In the genomic region with DNA sequence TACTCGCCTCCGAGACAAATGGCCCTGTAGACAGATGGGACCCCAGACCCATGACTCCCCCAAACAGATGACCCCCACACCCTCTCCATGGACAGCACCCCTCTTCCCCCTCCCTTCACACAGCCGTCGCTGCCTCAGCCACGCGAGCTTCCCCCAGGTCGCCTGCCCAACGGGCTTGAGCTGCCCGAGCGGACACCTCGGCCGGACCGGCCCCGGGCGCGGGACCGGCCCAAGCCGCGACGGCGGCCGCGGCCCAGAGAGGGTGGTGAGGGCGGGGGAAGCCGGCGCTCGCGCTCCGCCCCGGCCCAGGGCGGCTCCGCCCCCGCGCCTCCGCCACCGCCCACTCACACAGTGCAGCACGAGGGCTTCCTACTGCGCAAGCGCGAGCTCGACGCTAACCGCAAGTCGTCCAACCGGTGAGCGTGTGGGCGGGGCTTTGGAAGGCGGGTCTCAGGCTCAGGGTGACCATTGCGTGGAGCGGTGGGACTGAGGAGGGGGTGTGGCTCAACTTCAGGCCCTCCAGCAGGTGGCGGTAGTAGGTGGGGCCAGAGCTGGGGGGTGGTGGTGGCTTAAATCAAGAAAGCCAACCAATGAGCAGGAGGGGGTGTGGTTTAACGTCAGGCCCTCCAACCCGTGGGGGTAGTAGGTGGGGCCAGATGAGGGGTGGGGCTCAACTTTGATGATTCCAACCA, we compare ENCODE assay signal across 8 cellular contexts. TPM values are rescaled to one million over a fixed set of nuclear protein-coding genes. Genes with fewer than 3 reads are reported as not detected.
DNase-seq lines count a peak whose midpoint lies in the region; ATAC-seq, FAIRE-seq and TF ChIP-seq lines count a peak whose summit lies in the region.

No MANE protein-coding gene starts in this region.

- TF ChIP-seq POLR2A in H1 (IDR thresholded peaks at IDR 0.05; ENCODE audit: control extremely low read depth in 1 of 2, low read depth in 2 of 2, low read length in 2 of 2) = no peak

- H3K23me2 ChIP-seq in H1 (ENCODE audit: low read depth, low read length) = peaks cover 11% of the 10 kb centered on the region; the same call in 1 of the 2 replicates

- H2BK12ac ChIP-seq in H1 (ENCODE audit: low read depth, low read length) = 0 out of 2 replicates have a peak overlapping the region, but pooled peaks have one; percentile 17
- H2BK12ac ChIP-seq in mesenchymal stem cell (ENCODE audit: low read length in 2 of 2) = peak overlapping the region; percentile 59 to 78

- H4K20me1 ChIP-seq in H1 (replicated peaks in 1 of 2; ENCODE audit: control insufficient read depth in 1 of 2, insufficient read depth in 2 of 2, low read length in 2 of 2) = peaks cover 0 to 1% of the 10 kb centered on the region in 2 experiments

- no peak overlapping the region for H2AK5ac ChIP-seq in H1 (ENCODE audit: low read depth, low read length)
- H2AK5ac ChIP-seq in mesenchymal stem cell (ENCODE audit: low read length, severe bottlenecking) = peak overlapping the region; percentile 61

- H2BK5ac ChIP-seq in H1 (ENCODE audit: low read depth, low read length) = no peak overlapping the region; the same call in 1 of the 2 replicates
- peak overlapping the region; percentile 85 for H2BK5ac ChIP-seq in mesenchymal stem cell (ENCODE audit: low read depth, low read length, poor library complexity, severe bottlenecking)

- H3K36me3 ChIP-seq in H1 (ENCODE audit: control insufficient read depth in 2 of 4, insufficient read depth in 4 of 4, low read length in 3 of 4) (peaks cover 0 to 4% (median 0%) of the 10 kb centered on the region in 4 experiments; a peak in 1 of 8 replicates), mesenchymal stem cell (ENCODE audit: control insufficient read depth in 1 of 2, insufficient read depth in 2 of 2, low read depth in 1 of 2, low read length in 2 of 2) (no peaks in the 10 kb centered on the region)

- H3K79me1 ChIP-seq in H1 (ENCODE audit: low read depth, low read length) (no peaks in the 10 kb centered on the region), mesenchymal stem cell (replicated peaks; ENCODE audit: low read length, poor library complexity, severe bottlenecking) (no peaks in the 10 kb centered on the region)

- H2BK20ac ChIP-seq in H1 (ENCODE audit: low read length) = no peak overlapping the region

- H3K56ac ChIP-seq in H1 (replicated peaks; ENCODE audit: insufficient read length, low read depth, low read length) = no peak overlapping the region

- H3K4ac ChIP-seq in H1 (replicated peaks; ENCODE audit: insufficient read length, low read depth, low read length) (peak overlapping the region; percentile 84), mesenchymal stem cell (ENCODE audit: low read depth in 1 of 2, low read length in 2 of 2) (peak overlapping the region; percentile 62 to 94)

- H3K9me3 ChIP-seq in H1 (ENCODE audit: insufficient read depth in 2 of 2, low read depth in 1 of 2, low read length in 1 of 2) = no peaks in the 10 kb centered on the region
- H3K9me3 ChIP-seq in mesenchymal stem cell (ENCODE audit: control insufficient read depth, low read length) = no peaks in the 10 kb centered on the region

- H2BK120ac ChIP-seq in H1 (replicated peaks; ENCODE audit: low read depth, low read length) = no peak overlapping the region
- H2BK120ac ChIP-seq in mesenchymal stem cell (ENCODE audit: low read depth, low read length) = peak overlapping the region; percentile 96

- peak; percentile 17 to 36; a peak in 2 of 4 replicates for TF ChIP-seq RAD21 in H1 (IDR thresholded peaks at IDR 0.05 in 1 of 2, conservative IDR thresholded peaks at IDR 0.05 in 1 of 2; ENCODE audit: low read depth in 2 of 2, low read length in 2 of 2)

- peak; percentile 95 for FAIRE-seq in H1 (lab: Jason Lieb, UNC)

- H4K91ac ChIP-seq in H1 (replicated peaks; ENCODE audit: insufficient read length, low read length) = no peak overlapping the region
- H4K91ac ChIP-seq in mesenchymal stem cell (ENCODE audit: low read length) = peak overlapping the region; percentile 98

- peak overlapping the region; percentile 95 for H2AFZ ChIP-seq in H1 (ENCODE audit: low read length)
- peak overlapping the region; percentile 59 for H2AFZ ChIP-seq in mesenchymal stem cell (ENCODE audit: low read depth, low read length)

- H4K8ac ChIP-seq in H1 (ENCODE audit: extremely low read depth, insufficient read depth, low read length) (peak overlapping the region; percentile 53; the same call in 1 of the 2 replicates), mesenchymal stem cell (ENCODE audit: low read length) (peak overlapping the region; percentile 98)

- peak; percentile 42 to 62 (median 58) for TF ChIP-seq CTCF in H1 (IDR thresholded peaks at IDR 0.05; ENCODE audit: control extremely low read depth in 1 of 3, insufficient read depth in 1 of 3, low read depth in 1 of 3, low read length in 3 of 3)

- POLR2A ChIA-PET in H1 (lab: Charles Lee; ENCODE audit: partially characterized antibody) = interaction anchor here (0.6 to 1.6 kb wide), 4 partner anchors 18 to 180 kb away, joined by 3 to 6 read pairs (median 4); a partner anchor contains a TSS

- H3K23ac ChIP-seq in H1 (ENCODE audit: insufficient read length) (no peak overlapping the region), mesenchymal stem cell (ENCODE audit: low read length in 2 of 2) (no peak overlapping the region)

- H3K4me2 ChIP-seq in H1 (ENCODE audit: insufficient read depth in 1 of 2, low read depth in 2 of 2, low read length in 2 of 2) (peak overlapping the region; percentile 65 to 90), mesenchymal stem cell (ENCODE audit: low read length, poor library complexity, severe bottlenecking) (peak overlapping the region; percentile 96)

- H3K4me1 ChIP-seq in H1 (replicated peaks in 1 of 4; ENCODE audit: control insufficient read depth in 3 of 4, insufficient read depth in 4 of 4, low read length in 3 of 4) (peaks cover 2 to 13% (median 4%) of the 10 kb centered on the region in 4 experiments), mesenchymal stem cell (ENCODE audit: control insufficient read depth, insufficient read depth, low read depth, low read length) (peaks cover 18% of the 10 kb centered on the region)

- peak overlapping the region; percentile 83 for H3K18ac ChIP-seq in H1 (ENCODE audit: extremely low read depth, low read length)
- H3K18ac ChIP-seq in mesenchymal stem cell (ENCODE audit: low read depth in 1 of 2, low read length in 2 of 2) = peak overlapping the region; percentile 87 to 99

- H3K9ac ChIP-seq in H1 (replicated peaks in 1 of 4; ENCODE audit: extremely low read depth in 1 of 4, low read depth in 3 of 4, low read length in 3 of 4) = no peak overlapping the region
- H3K9ac ChIP-seq in mesenchymal stem cell (ENCODE audit: low read length) = peak overlapping the region; percentile 96

- H3K79me2 ChIP-seq in H1 (ENCODE audit: control insufficient read depth in 1 of 2, insufficient read depth in 2 of 2, low read length in 2 of 2) = no peaks in the 10 kb centered on the region

- no peak for TF ChIP-seq EP300 in H1 (IDR thresholded peaks at IDR 0.05; ENCODE audit: borderline replicate concordance in 1 of 2, low read depth in 2 of 2, low read length in 2 of 2)

- CTCF ChIA-PET in H1 (lab: Charles Lee; ENCODE audit: partially characterized antibody) = interaction anchor here (0.6 to 4.3 kb wide), 17 partner anchors 9 to 1771 kb away, joined by 3 to 16 read pairs (median 5); a partner anchor contains a TSS

- H2BK15ac ChIP-seq in H1 (ENCODE audit: low read length) = 0 out of 2 replicates have a peak overlapping the region, but pooled peaks have one; percentile 8
- H2BK15ac ChIP-seq in mesenchymal stem cell (ENCODE audit: low read depth, poor library complexity, severe bottlenecking) = peak overlapping the region; percentile 99

- H3K4me3 ChIP-seq in H1 (ENCODE audit: extremely low read depth in 1 of 4, insufficient read depth in 2 of 4, low read depth in 3 of 4, low read length in 4 of 4) (peak overlapping the region; percentile 42 to 74 (median 45)), mesenchymal stem cell (ENCODE audit: insufficient read depth in 1 of 2, low read depth in 1 of 2, low read length in 2 of 2) (peak overlapping the region; percentile 76 to 80)

- DNase-seq in CMK (ENCODE audit: low read depth) (peak; percentile 100), HT-29 (ENCODE audit: low spot score) (peak; percentile 100), NOMO-1 (lab: John Stamatoyannopoulos, UW; ENCODE audit: unreplicated experiment in 2 of 2) (peak; percentile 97 to 99), H1 (ENCODE audit: low read depth in 1 of 2, low spot score in 2 of 2) (peak; percentile 99 to 100), mesenchymal stem cell (peak; percentile 99)
- peak; percentile 83 to 89 for DNase-seq in activated CD8-positive, alpha-beta memory T cell treated with anti-CD3 and anti-CD28 coated beads for 4 hours (ENCODE audit: low read depth in 2 of 2)
- peak; percentile 84 for DNase-seq in stimulated activated CD8-positive, alpha-beta memory T cell treated with anti-CD3 and anti-CD28 coated beads, Interleukin-12 subunit alpha, Interleukin-12 subunit beta, amount 100 ng/mL, for 24 hours (ENCODE audit: extremely low read depth)

- H3K14ac ChIP-seq in H1 (ENCODE audit: insufficient read length) (no peak overlapping the region), mesenchymal stem cell (ENCODE audit: low read length in 2 of 2) (peak overlapping the region in 1 of 2 experiments; percentile 37)

- H4K5ac ChIP-seq in H1 (ENCODE audit: insufficient read length, low read depth, low read length) = no peak overlapping the region

- H3K27ac ChIP-seq in H1 (ENCODE audit: low read depth, low read length) (no peak overlapping the region), mesenchymal stem cell (ENCODE audit: low read length, poor library complexity, severe bottlenecking) (peak overlapping the region; percentile 68)

- 3% methylated on average over 35 of the region's 53 CpGs; no CpG with 5 or more reads in 1 of the 2 experiments for WGBS in H1 (ENCODE audit: extremely low coverage in 1 of 2, insufficient coverage in 1 of 2, insufficient read length in 1 of 2, insufficient replicate concordance in 2 of 2, low coverage in 1 of 2, low lambda C conversion rate in 2 of 2, missing lambda C conversion rate in 1 of 2), 2 experiments
- under 1% methylated on average over 53 of the region's 53 CpGs for WGBS in mesenchymal stem cell

- peak; percentile 79 for ATAC-seq in GM21360 (IDR thresholded peaks at IDR 0.05; ENCODE audit: unreplicated experiment)

- H3K27me3 ChIP-seq in H1 (replicated peaks in 1 of 4; ENCODE audit: control insufficient read depth in 3 of 4, extremely low read depth in 1 of 4, insufficient read depth in 3 of 4, low read length in 3 of 4) (peaks cover 32 to 49% (median 46%) of the 10 kb centered on the region in 4 experiments), mesenchymal stem cell (ENCODE audit: control insufficient read depth in 1 of 2, insufficient read depth in 1 of 2, low read length in 2 of 2) (peaks cover 10 to 31% of the 10 kb centered on the region in 2 experiments)

RNA-seq across cellular contexts. Expression of a gene that starts 6.2 kb away (rescaled TPM):
- 128 and 142 TPM in 2 replicates for total RNA-seq in HT-29 (2014; rRNA removed; shearing (Covaris generic))
- 72.8 and 74.6 TPM in 2 replicates for total RNA-seq in H1 (2021; fragmentation: NEBNext Ultra II Directional; extraction: Animal tissue kit (Norgen Biotek cat#: 25700))
- 98.8 and 158 TPM in 2 replicates for polyA plus RNA-seq in H1 (2011; rRNA removed)
- polyA plus RNA-seq in H1 (2011; cell fraction: cytosol; rRNA removed) = 81.1 TPM
- 207 TPM for polyA plus RNA-seq in H1 (2011; cell fraction: nucleus; rRNA removed)
- polyA plus RNA-seq in H1 (2012, experiment 1 of 2) = 79.8 to 106 TPM (median 102 TPM) in 4 replicates
- 95.8 TPM for polyA plus RNA-seq in H1 (2012, experiment 2 of 2)
- polyA plus RNA-seq in H1 (2013, experiment 1 of 2) = 79.2 TPM
- polyA plus RNA-seq in H1 (2013, experiment 2 of 2) = 73.3 TPM
- polyA minus RNA-seq in H1 (2011; rRNA and poly(A)+ RNA removed) = 44.1 and 59.2 TPM in 2 replicates
- polyA minus RNA-seq in H1 (2011; cell fraction: cytosol; rRNA and poly(A)+ RNA removed) = 83.1 TPM
- polyA minus RNA-seq in H1 (2011; cell fraction: nucleus; rRNA and poly(A)+ RNA removed) = 68.1 TPM
- polyA plus RNA-seq in mesenchymal stem cell (2013, experiment 1 of 2) = 112 TPM
- polyA plus RNA-seq in mesenchymal stem cell (2013, experiment 2 of 2) = 108 TPM

RNA-seq across cellular contexts. Expression of a gene that starts 30.7 kb away (rescaled TPM):
- 42.1 and 56.7 TPM in 2 replicates for total RNA-seq in HT-29 (2014; rRNA removed; shearing (Covaris generic))
- total RNA-seq in H1 (2021; fragmentation: NEBNext Ultra II Directional; extraction: Animal tissue kit (Norgen Biotek cat#: 25700)) = 75.3 and 77.1 TPM in 2 replicates
- polyA plus RNA-seq in H1 (2011; rRNA removed) = 54.5 and 111 TPM in 2 replicates
- 68.6 TPM for polyA plus RNA-seq in H1 (2011; cell fraction: cytosol; rRNA removed)
- polyA plus RNA-seq in H1 (2011; cell fraction: nucleus; rRNA removed) = 270 TPM
- 51.9 to 154 TPM (median 115 TPM) in 4 replicates for polyA plus RNA-seq in H1 (2012, experiment 1 of 2)
- 94.0 TPM for polyA plus RNA-seq in H1 (2012, experiment 2 of 2)
- polyA plus RNA-seq in H1 (2013, experiment 1 of 2) = 67.1 TPM
- 56.9 TPM for polyA plus RNA-seq in H1 (2013, experiment 2 of 2)
- polyA minus RNA-seq in H1 (2011; rRNA and poly(A)+ RNA removed) = 21.2 and 23.9 TPM in 2 replicates
- polyA minus RNA-seq in H1 (2011; cell fraction: cytosol; rRNA and poly(A)+ RNA removed) = 61.7 TPM
- 58.2 TPM for polyA minus RNA-seq in H1 (2011; cell fraction: nucleus; rRNA and poly(A)+ RNA removed)
- polyA plus RNA-seq in mesenchymal stem cell (2013, experiment 1 of 2) = 122 TPM
- 113 TPM for polyA plus RNA-seq in mesenchymal stem cell (2013, experiment 2 of 2)
